Comparison of ENCODE assay signal across 20 cellular contexts in the genomic region with DNA sequence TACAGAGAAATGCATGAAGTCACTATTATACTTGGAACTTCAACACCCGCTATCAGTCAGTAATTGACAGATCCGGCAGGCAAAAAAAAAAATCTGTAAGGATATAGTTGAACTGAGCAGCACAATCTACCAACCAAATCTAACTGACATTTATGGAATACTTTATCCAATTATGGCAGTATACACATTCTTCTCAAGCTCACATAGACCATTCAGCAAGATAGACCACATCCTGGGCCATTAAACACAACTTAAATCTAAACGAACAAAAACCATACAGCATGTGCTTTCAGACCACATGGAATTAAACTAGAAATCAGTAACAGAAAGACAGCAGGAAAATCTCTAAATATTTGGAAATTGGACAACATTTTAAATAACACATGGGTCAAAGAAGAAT.
DNase-seq lines count a peak whose midpoint lies in the region; ATAC-seq lines count a peak whose summit lies in the region.
"Had no signal": no experiment of that assay in that cellular context is flagged by ENCODE, and none has a peak within 500 bp of the region (broad histone marks: within the 10 kb centered on the region; RNA-seq: fewer than 3 reads in every experiment).

No MANE protein-coding gene starts in this region.

- no peak for DNase-seq in activated naive CD4-positive, alpha-beta T cell (lab: John Stamatoyannopoulos, UW)
- DNase-seq in T-helper 17 cell (no peak), fibroblast of peridontal ligament (ENCODE audit: extremely low read depth) (peak; percentile 22), NCI-H526 treated with DMSO at 0.1 percent for 48 hours (lab: John Stamatoyannopoulos, UW) (no peak), NCI-H2171 treated with DMSO at 0.1 percent for 48 hours (lab: John Stamatoyannopoulos, UW) (no peak)
- DNase-seq in stimulated activated effector memory CD8-positive, alpha-beta T cell treated with anti-CD3 and anti-CD28 coated beads, Interleukin-12 subunit alpha, Interleukin-12 subunit beta, amount 100 ng/mL, for 72 hours (ENCODE audit: low spot score in 2 of 2), result no peak
- DNase-seq: AML-193; BE2C; CD4-positive, alpha-beta T cell; CD8-positive, alpha-beta memory T cell; DMS 273 treated with DMSO at 0.1 percent for 48 hours; DMS79; GF-D8; HFFc6 had no signal

- peaks cover 43% of the 10 kb centered on the region for H3K4me1 Mint-ChIP-seq in activated naive CD4-positive, alpha-beta T cell treated with anti-CD3 and anti-CD28 coated beads, Interleukin-2, amount 50 U/mL, for 24 hours
- peaks cover 21% of the 10 kb centered on the region for H3K4me1 Mint-ChIP-seq in T-helper 17 cell
- peaks cover 10% of the 10 kb centered on the region for H3K4me1 Mint-ChIP-seq in stimulated activated effector memory CD8-positive, alpha-beta T cell treated with anti-CD3 and anti-CD28 coated beads, Interleukin-12 subunit alpha, Interleukin-12 subunit beta, amount 100 ng/mL, for 72 hours

- peaks cover 6% of the 10 kb centered on the region for H3K36me3 Mint-ChIP-seq in activated naive CD4-positive, alpha-beta T cell treated with anti-CD3 and anti-CD28 coated beads, Interleukin-2, amount 50 U/mL, for 24 hours
- peaks cover 2% of the 10 kb centered on the region for H3K36me3 Mint-ChIP-seq in T-helper 17 cell (ENCODE audit: low read depth)
- H3K36me3 Mint-ChIP-seq in stimulated activated effector memory CD8-positive, alpha-beta T cell treated with anti-CD3 and anti-CD28 coated beads, Interleukin-12 subunit alpha, Interleukin-12 subunit beta, amount 100 ng/mL, for 72 hours, result no peaks in the 10 kb centered on the region

- H3K9me3 ChIP-seq in T-helper 17 cell (ENCODE audit: control insufficient read depth, low read length, poor library complexity, severe bottlenecking), result no peaks in the 10 kb centered on the region
- H3K9me3 ChIP-seq: BE2C; BLaER1 treated with 17β-estradiol and CSF1 and Interleukin-3, amounts not matched to agents 10 nM and 100 nM; HAP-1 had no signal

- H3K4me3 Mint-ChIP-seq in activated naive CD4-positive, alpha-beta T cell treated with anti-CD3 and anti-CD28 coated beads, Interleukin-2, amount 50 U/mL, for 24 hours, result no peak overlapping the region
- no peak overlapping the region for H3K4me3 Mint-ChIP-seq in T-helper 17 cell
- H3K4me3 Mint-ChIP-seq in stimulated activated effector memory CD8-positive, alpha-beta T cell treated with anti-CD3 and anti-CD28 coated beads, Interleukin-12 subunit alpha, Interleukin-12 subunit beta, amount 100 ng/mL, for 72 hours, result no peak overlapping the region
- H3K4me3 Mint-ChIP-seq: CD14-positive monocyte; CD4-positive, alpha-beta T cell; CD8-positive, alpha-beta memory T cell; GM23338; HFFc6 had no signal

- H3K9me3 Mint-ChIP-seq in activated naive CD4-positive, alpha-beta T cell treated with anti-CD3 and anti-CD28 coated beads, Interleukin-2, amount 50 U/mL, for 24 hours, result no peaks in the 10 kb centered on the region
- no peaks in the 10 kb centered on the region for H3K9me3 Mint-ChIP-seq in stimulated activated effector memory CD8-positive, alpha-beta T cell treated with anti-CD3 and anti-CD28 coated beads, Interleukin-12 subunit alpha, Interleukin-12 subunit beta, amount 100 ng/mL, for 72 hours
- H3K9me3 Mint-ChIP-seq: CD14-positive monocyte; CD4-positive, alpha-beta T cell; CD8-positive, alpha-beta memory T cell; GM23338; HFFc6 had no signal

- H3K27me3 Mint-ChIP-seq in activated naive CD4-positive, alpha-beta T cell treated with anti-CD3 and anti-CD28 coated beads, Interleukin-2, amount 50 U/mL, for 24 hours, result no peaks in the 10 kb centered on the region
- no peaks in the 10 kb centered on the region for H3K27me3 Mint-ChIP-seq in T-helper 17 cell
- H3K27me3 Mint-ChIP-seq: CD4-positive, alpha-beta T cell; CD8-positive, alpha-beta memory T cell had no signal

- H3K27ac Mint-ChIP-seq in activated naive CD4-positive, alpha-beta T cell treated with anti-CD3 and anti-CD28 coated beads, Interleukin-2, amount 50 U/mL, for 24 hours, result peak overlapping the region; percentile 5
- H3K27ac Mint-ChIP-seq in T-helper 17 cell, result peak overlapping the region; percentile 12
- peak overlapping the region; percentile 18 for H3K27ac Mint-ChIP-seq in stimulated activated effector memory CD8-positive, alpha-beta T cell treated with anti-CD3 and anti-CD28 coated beads, Interleukin-12 subunit alpha, Interleukin-12 subunit beta, amount 100 ng/mL, for 72 hours
- H3K27ac Mint-ChIP-seq: CD14-positive monocyte; CD4-positive, alpha-beta T cell; CD8-positive, alpha-beta memory T cell; GM23338; HFFc6 had no signal

- ATAC-seq in T-helper 17 cell (no peak), HG03432 (IDR thresholded peaks at IDR 0.05; ENCODE audit: unreplicated experiment) (no peak)
- ATAC-seq in stimulated activated effector memory CD8-positive, alpha-beta T cell treated with anti-CD3 and anti-CD28 coated beads, Interleukin-12 subunit alpha, Interleukin-12 subunit beta, amount 100 ng/mL, for 72 hours, result no peak
- ATAC-seq: GM23338 had no signal
